Comparison of ENCODE assay signal across 2 cellular contexts in genomic region chr7:2637066-2637471, GRCh38.
TF ChIP-seq lines count a peak whose summit lies in the region.

No MANE protein-coding gene starts in this region.

TF ChIP-seq in IMR-90, 13 proteins besides CTCF, POLR2A, EP300 and RAD21:
- TF ChIP-seq BHLHE40 (IDR thresholded peaks at IDR 0.05; ENCODE audit: low read depth, low read length): no peak
- no peak for TF ChIP-seq RCOR1 (IDR thresholded peaks at IDR 0.05; ENCODE audit: insufficient replicate concordance, low read length)

TF ChIP-seq in K562, 482 proteins besides CTCF, POLR2A, EP300 and RAD21:
- TF ChIP-seq TCF3 (CRISPR knock-in tag; IDR thresholded peaks at IDR 0.05) (no peak), CSDE1 (IDR thresholded peaks at IDR 0.05) (no peak), THRA (IDR thresholded peaks at IDR 0.05) (no peak), ZBTB40 (IDR thresholded peaks at IDR 0.05) (no peak), ZBTB40 (CRISPR knock-in tag; IDR thresholded peaks at IDR 0.05) (no peak), MAFG (tag; conservative IDR thresholded peaks at IDR 0.05) (no peak), CBFA2T2 (conservative IDR thresholded peaks at IDR 0.05) (no peak), HES1 (IDR thresholded peaks at IDR 0.05; ENCODE audit: low read depth) (no peak), POLR2AphosphoS5 (IDR thresholded peaks at IDR 0.05; ENCODE audit: control insufficient read depth, insufficient read depth, low read depth, low read length) (no peak), MTA3 (IDR thresholded peaks at IDR 0.05; ENCODE audit: borderline replicate concordance) (no peak), ZNF431 (CRISPR knock-in tag; IDR thresholded peaks at IDR 0.05) (no peak), THRB (CRISPR knock-in tag; conservative IDR thresholded peaks at IDR 0.05) (no peak), NR2C1 (IDR thresholded peaks at IDR 0.05) (no peak), NR2C1 (tag; IDR thresholded peaks at IDR 0.05) (no peak), ZNF644 (tag; IDR thresholded peaks at IDR 0.05; ENCODE audit: low read depth) (no peak)
